41 cellular contexts compared by ENCODE assay signal in the genomic region with DNA sequence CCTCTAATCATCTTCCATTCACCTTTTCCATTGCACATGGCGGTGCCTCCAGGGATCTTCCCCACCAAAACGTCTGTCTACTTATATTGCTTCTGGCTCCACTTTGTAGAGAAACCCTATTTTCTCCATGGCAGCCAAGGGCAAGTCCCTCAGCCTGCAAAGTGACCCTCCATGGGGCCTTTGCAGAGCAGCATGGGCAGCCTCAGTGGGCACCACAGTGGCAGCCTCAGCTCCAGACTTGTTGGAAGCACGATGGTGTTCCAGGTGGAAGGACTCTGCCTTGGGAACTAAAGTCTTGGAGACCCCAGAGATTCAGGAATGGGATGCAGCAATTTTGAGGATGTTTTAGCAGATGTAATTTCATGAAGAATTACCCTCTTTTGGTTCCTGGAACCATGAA. TPM values are rescaled to one million over a fixed set of nuclear protein-coding genes. Genes with fewer than 3 reads are reported as not detected.
"Had no signal": no experiment of that assay in that cellular context is flagged by ENCODE, and none has a peak within 500 bp of the region (broad histone marks: within the 10 kb centered on the region; RNA-seq: fewer than 3 reads in every experiment).

No MANE protein-coding gene starts in this region.

- H3K27me3 ChIP-seq: adrenal gland, body of pancreas, gastroesophageal sphincter had no signal

- H3K4me3 Mint-ChIP-seq: activated CD4-positive, alpha-beta memory T cell treated with anti-CD3 and anti-CD28 coated beads for 36 hours; activated CD4-positive, alpha-beta T cell treated with anti-CD3 and anti-CD28 coated beads for 36 hours; activated CD4-positive, alpha-beta T cell treated with anti-CD3 and anti-CD28 coated beads, Interleukin-2, amount 10 ng/mL, durations not matched to agents 24 days and 14 days; activated CD8-positive, alpha-beta memory T cell treated with anti-CD3 and anti-CD28 coated beads, Interleukin-2, amount 10 ng/mL, durations not matched to agents 7 days and 5 days; activated CD8-positive, alpha-beta T cell treated with anti-CD3 and anti-CD28 coated beads, Interleukin-2, amount 10 ng/mL, durations not matched to agents 7 days and 5 days; activated naive CD4-positive, alpha-beta T cell treated with anti-CD3 and anti-CD28 coated beads for 36 hours; activated naive CD4-positive, alpha-beta T cell treated with anti-CD3 and anti-CD28 coated beads, Interleukin-2, amount 50 U/mL, for 24 hours; activated naive CD8-positive, alpha-beta T cell treated with anti-CD3 and anti-CD28 coated beads for 36 hours; activated naive CD8-positive, alpha-beta T cell treated with anti-CD3 and anti-CD28 coated beads, Interleukin-2, amount 50 U/mL, for 24 hours; activated T-helper 1 cell treated with anti-CD3 and anti-CD28 coated beads, Interleukin-12 subunit alpha, Interleukin-12 subunit beta, Interleukin-2, Interleukin-4 antibody, amounts not matched to agents 30 ng/mL and 10 ng/mL and 1 ng/mL, durations not matched to agents 14 hours and 24 hours and 36 hours; effector memory CD8-positive, alpha-beta T cell; T-helper 1 cell treated with Interleukin-12 subunit alpha and Interleukin-12 subunit beta and Interleukin-4 antibody, amounts not matched to agents 30 μg/mL and 1 μg/mL, for 36 hours; T-helper 2 cell treated with Interferon-gamma antibody and Interleukin-4, amounts not matched to agents 5 μg/mL and 100 μg/mL, for 36 hours had no signal

- H3K27me3 Mint-ChIP-seq: activated CD4-positive, alpha-beta memory T cell treated with anti-CD3 and anti-CD28 coated beads for 36 hours; activated CD4-positive, alpha-beta T cell treated with anti-CD3 and anti-CD28 coated beads for 36 hours; activated CD8-positive, alpha-beta memory T cell treated with anti-CD3 and anti-CD28 coated beads, Interleukin-2, amount 10 ng/mL, durations not matched to agents 7 days and 5 days; activated naive CD4-positive, alpha-beta T cell treated with anti-CD3 and anti-CD28 coated beads, Interleukin-2, amount 50 U/mL, for 24 hours; activated naive CD8-positive, alpha-beta T cell treated with anti-CD3 and anti-CD28 coated beads for 36 hours; activated naive CD8-positive, alpha-beta T cell treated with anti-CD3 and anti-CD28 coated beads, Interleukin-2, amount 50 U/mL, for 24 hours had no signal

- H3K27ac Mint-ChIP-seq: activated CD4-positive, alpha-beta memory T cell treated with anti-CD3 and anti-CD28 coated beads for 36 hours; activated CD4-positive, alpha-beta T cell treated with anti-CD3 and anti-CD28 coated beads for 36 hours; activated CD4-positive, alpha-beta T cell treated with anti-CD3 and anti-CD28 coated beads, Interleukin-2, amount 10 ng/mL, durations not matched to agents 24 days and 14 days; activated CD8-positive, alpha-beta T cell treated with anti-CD3 and anti-CD28 coated beads, Interleukin-2, amount 10 ng/mL, durations not matched to agents 7 days and 5 days; activated naive CD4-positive, alpha-beta T cell treated with anti-CD3 and anti-CD28 coated beads for 36 hours; activated naive CD4-positive, alpha-beta T cell treated with anti-CD3 and anti-CD28 coated beads, Interleukin-2, amount 50 U/mL, for 24 hours; activated naive CD8-positive, alpha-beta T cell treated with anti-CD3 and anti-CD28 coated beads for 36 hours; activated naive CD8-positive, alpha-beta T cell treated with anti-CD3 and anti-CD28 coated beads, Interleukin-2, amount 50 U/mL, for 24 hours; activated T-helper 1 cell treated with anti-CD3 and anti-CD28 coated beads, Interleukin-12 subunit alpha, Interleukin-12 subunit beta, Interleukin-2, Interleukin-4 antibody, amounts not matched to agents 30 ng/mL and 10 ng/mL and 1 ng/mL, durations not matched to agents 14 hours and 24 hours and 36 hours; activated T-helper 2 cell treated with anti-CD3 and anti-CD28 coated beads, Interferon-gamma antibody, Interleukin-2, Interleukin-4, amounts not matched to agents 10 μg/mL and 5 μg/mL and 100 μg/mL, durations not matched to agents 14 hours and 24 hours and 36 hours; T-helper 1 cell treated with Interleukin-12 subunit alpha and Interleukin-12 subunit beta and Interleukin-4 antibody, amounts not matched to agents 30 μg/mL and 1 μg/mL, for 36 hours; T-helper 2 cell treated with Interferon-gamma antibody and Interleukin-4, amounts not matched to agents 5 μg/mL and 100 μg/mL, for 36 hours had no signal

- H3K36me3 Mint-ChIP-seq: activated CD4-positive, alpha-beta memory T cell treated with anti-CD3 and anti-CD28 coated beads for 36 hours; activated naive CD4-positive, alpha-beta T cell treated with anti-CD3 and anti-CD28 coated beads, Interleukin-2, amount 50 U/mL, for 24 hours; activated naive CD8-positive, alpha-beta T cell treated with anti-CD3 and anti-CD28 coated beads for 36 hours had no signal

- DNase-seq: activated CD4-positive, alpha-beta memory T cell treated with anti-CD3 and anti-CD28 coated beads for 36 hours; activated CD4-positive, alpha-beta T cell treated with anti-CD3 and anti-CD28 coated beads for 36 hours; activated CD4-positive, alpha-beta T cell treated with anti-CD3 and anti-CD28 coated beads, Interleukin-2, amount 10 ng/mL, durations not matched to agents 24 days and 14 days; activated CD4-positive, CD25-positive, alpha-beta regulatory T cell; activated CD4-positive, CD25-positive, alpha-beta regulatory T cell treated with anti-CD3 and anti-CD28 coated beads, Interleukin-2, amount 50 U/mL, for 72 hours; activated CD8-positive, alpha-beta memory T cell treated with anti-CD3 and anti-CD28 coated beads, Interleukin-2, amount 10 ng/mL, durations not matched to agents 7 days and 5 days; activated CD8-positive, alpha-beta memory T cell treated with anti-CD3 and anti-CD28 coated beads, Interleukin-2, amount 50 U/mL, for 4 hours; activated CD8-positive, alpha-beta T cell treated with anti-CD3 and anti-CD28 coated beads, Interleukin-2, amount 10 ng/mL, durations not matched to agents 7 days and 5 days; activated effector memory CD4-positive, alpha-beta T cell treated with anti-CD3 and anti-CD28 coated beads, Interleukin-2, amount 50 U/mL, for 16 hours; activated naive CD4-positive, alpha-beta T cell treated with anti-CD3 and anti-CD28 coated beads for 36 hours; activated naive CD8-positive, alpha-beta T cell treated with anti-CD3 and anti-CD28 coated beads for 36 hours; activated naive CD8-positive, alpha-beta T cell treated with anti-CD3 and anti-CD28 coated beads, Interleukin-2, amount 50 U/mL, for 24 hours; activated T-cell treated with anti-CD3 and anti-CD28 coated beads, Interleukin-2, amount 50 U/mL, for 1 hour; activated T-cell treated with anti-CD3 and anti-CD28 coated beads, Interleukin-2, amount 50 U/mL, for 48 hours; adrenal gland; amygdala; body of pancreas; caudate nucleus; cortex of kidney; dermis blood vessel endothelial cell; effector CD4-positive, alpha-beta T cell; effector memory CD8-positive, alpha-beta T cell; esophagus squamous epithelium; foreskin melanocyte; heart right ventricle; T1000; WERI-Rb-1 had no signal

- H3K27ac ChIP-seq: adrenal gland, body of pancreas, epithelial cell of prostate, esophagus squamous epithelium, gastroesophageal sphincter, heart right ventricle, WERI-Rb-1 had no signal

- H3K36me3 ChIP-seq: adrenal gland, esophagus squamous epithelium, gastroesophageal sphincter, heart right ventricle, WERI-Rb-1 had no signal

- H3K9me3 ChIP-seq: adrenal gland, body of pancreas, esophagus squamous epithelium, gastroesophageal sphincter, heart right ventricle had no signal

- ATAC-seq: activated CD4-positive, alpha-beta T cell treated with anti-CD3 and anti-CD28 coated beads for 36 hours; activated CD8-positive, alpha-beta memory T cell treated with anti-CD3 and anti-CD28 coated beads, Interleukin-2, amount 10 ng/mL, durations not matched to agents 7 days and 5 days; activated CD8-positive, alpha-beta T cell treated with anti-CD3 and anti-CD28 coated beads, Interleukin-2, amount 10 ng/mL, durations not matched to agents 7 days and 5 days; activated naive CD8-positive, alpha-beta T cell treated with anti-CD3 and anti-CD28 coated beads, Interleukin-2, amount 50 U/mL, for 24 hours; body of pancreas; effector memory CD8-positive, alpha-beta T cell; gastroesophageal sphincter; heart right ventricle had no signal

- H3K9me3 Mint-ChIP-seq: activated CD4-positive, alpha-beta memory T cell treated with anti-CD3 and anti-CD28 coated beads for 36 hours; activated CD4-positive, alpha-beta T cell treated with anti-CD3 and anti-CD28 coated beads, Interleukin-2, amount 10 ng/mL, durations not matched to agents 24 days and 14 days; activated naive CD4-positive, alpha-beta T cell treated with anti-CD3 and anti-CD28 coated beads for 36 hours; activated naive CD4-positive, alpha-beta T cell treated with anti-CD3 and anti-CD28 coated beads, Interleukin-2, amount 50 U/mL, for 24 hours; activated naive CD8-positive, alpha-beta T cell treated with anti-CD3 and anti-CD28 coated beads for 36 hours; activated naive CD8-positive, alpha-beta T cell treated with anti-CD3 and anti-CD28 coated beads, Interleukin-2, amount 50 U/mL, for 24 hours; activated T-helper 1 cell treated with anti-CD3 and anti-CD28 coated beads, Interleukin-12 subunit alpha, Interleukin-12 subunit beta, Interleukin-2, Interleukin-4 antibody, amounts not matched to agents 30 ng/mL and 10 ng/mL and 1 ng/mL, durations not matched to agents 14 hours and 24 hours and 36 hours; activated T-helper 2 cell treated with anti-CD3 and anti-CD28 coated beads, Interferon-gamma antibody, Interleukin-2, Interleukin-4, amounts not matched to agents 10 μg/mL and 5 μg/mL and 100 μg/mL, durations not matched to agents 14 hours and 24 hours and 36 hours; effector memory CD8-positive, alpha-beta T cell; T-helper 1 cell treated with Interleukin-12 subunit alpha and Interleukin-12 subunit beta and Interleukin-4 antibody, amounts not matched to agents 30 μg/mL and 1 μg/mL, for 36 hours; T-helper 2 cell treated with Interferon-gamma antibody and Interleukin-4, amounts not matched to agents 5 μg/mL and 100 μg/mL, for 36 hours had no signal

- H3K4me1 ChIP-seq: adrenal gland, body of pancreas, esophagus squamous epithelium, gastroesophageal sphincter, heart right ventricle had no signal

- H3K4me3 ChIP-seq: adrenal gland, body of pancreas, esophagus squamous epithelium, gastroesophageal sphincter, heart right ventricle had no signal

RNA-seq across cellular contexts. Expression of a gene that starts 18.5 kb away (rescaled TPM):
- total RNA-seq: activated CD4-positive, alpha-beta T cell treated with anti-CD3 and anti-CD28 coated beads, Interleukin-2, amount 10 ng/mL, durations not matched to agents 24 days and 14 days; activated T-helper 1 cell treated with anti-CD3 and anti-CD28 coated beads, Interleukin-12 subunit alpha, Interleukin-12 subunit beta, Interleukin-2, Interleukin-4 antibody, amounts not matched to agents 30 ng/mL and 10 ng/mL and 1 ng/mL, durations not matched to agents 14 hours and 24 hours and 36 hours; activated T-helper 2 cell treated with anti-CD3 and anti-CD28 coated beads, Interferon-gamma antibody, Interleukin-2, Interleukin-4, amounts not matched to agents 10 μg/mL and 5 μg/mL and 100 μg/mL, durations not matched to agents 14 hours and 24 hours and 36 hours; adrenal gland; body of pancreas; chondrocyte; dermis blood vessel endothelial cell; fibroblast of lung; fibroblast of villous mesenchyme; gastroesophageal sphincter; glomerular endothelial cell had no signal
- polyA plus RNA-seq: adrenal gland, aorta, fibroblast of lung, heart right ventricle had no signal

RNA-seq across cellular contexts. Expression of a gene that starts 53.4 kb away (rescaled TPM):
- total RNA-seq: activated CD4-positive, alpha-beta memory T cell treated with anti-CD3 and anti-CD28 coated beads for 36 hours; activated CD4-positive, alpha-beta T cell treated with anti-CD3 and anti-CD28 coated beads for 36 hours; activated CD4-positive, alpha-beta T cell treated with anti-CD3 and anti-CD28 coated beads, Interleukin-2, amount 10 ng/mL, durations not matched to agents 24 days and 14 days; activated CD8-positive, alpha-beta memory T cell treated with anti-CD3 and anti-CD28 coated beads for 36 hours; activated CD8-positive, alpha-beta memory T cell treated with anti-CD3 and anti-CD28 coated beads, Interleukin-2, amount 10 ng/mL, durations not matched to agents 7 days and 5 days; activated CD8-positive, alpha-beta T cell treated with anti-CD3 and anti-CD28 coated beads, Interleukin-2, amount 10 ng/mL, durations not matched to agents 7 days and 5 days; activated naive CD4-positive, alpha-beta T cell treated with anti-CD3 and anti-CD28 coated beads for 36 hours; activated naive CD8-positive, alpha-beta T cell treated with anti-CD3 and anti-CD28 coated beads for 36 hours; activated T-helper 1 cell treated with anti-CD3 and anti-CD28 coated beads, Interleukin-12 subunit alpha, Interleukin-12 subunit beta, Interleukin-2, Interleukin-4 antibody, amounts not matched to agents 30 ng/mL and 10 ng/mL and 1 ng/mL, durations not matched to agents 14 hours and 24 hours and 36 hours; activated T-helper 2 cell treated with anti-CD3 and anti-CD28 coated beads, Interferon-gamma antibody, Interleukin-2, Interleukin-4, amounts not matched to agents 10 μg/mL and 5 μg/mL and 100 μg/mL, durations not matched to agents 14 hours and 24 hours and 36 hours; adrenal gland; aorta; body of pancreas; chondrocyte; dermis blood vessel endothelial cell; esophagus squamous epithelium; fibroblast of lung; fibroblast of villous mesenchyme; gastroesophageal sphincter; glomerular endothelial cell; heart right ventricle had no signal
- polyA plus RNA-seq: adrenal gland, aorta, esophagus, fibroblast of lung, heart right ventricle had no signal
